Comparison of ENCODE assay signal across 8 cellular contexts in the genomic region with DNA sequence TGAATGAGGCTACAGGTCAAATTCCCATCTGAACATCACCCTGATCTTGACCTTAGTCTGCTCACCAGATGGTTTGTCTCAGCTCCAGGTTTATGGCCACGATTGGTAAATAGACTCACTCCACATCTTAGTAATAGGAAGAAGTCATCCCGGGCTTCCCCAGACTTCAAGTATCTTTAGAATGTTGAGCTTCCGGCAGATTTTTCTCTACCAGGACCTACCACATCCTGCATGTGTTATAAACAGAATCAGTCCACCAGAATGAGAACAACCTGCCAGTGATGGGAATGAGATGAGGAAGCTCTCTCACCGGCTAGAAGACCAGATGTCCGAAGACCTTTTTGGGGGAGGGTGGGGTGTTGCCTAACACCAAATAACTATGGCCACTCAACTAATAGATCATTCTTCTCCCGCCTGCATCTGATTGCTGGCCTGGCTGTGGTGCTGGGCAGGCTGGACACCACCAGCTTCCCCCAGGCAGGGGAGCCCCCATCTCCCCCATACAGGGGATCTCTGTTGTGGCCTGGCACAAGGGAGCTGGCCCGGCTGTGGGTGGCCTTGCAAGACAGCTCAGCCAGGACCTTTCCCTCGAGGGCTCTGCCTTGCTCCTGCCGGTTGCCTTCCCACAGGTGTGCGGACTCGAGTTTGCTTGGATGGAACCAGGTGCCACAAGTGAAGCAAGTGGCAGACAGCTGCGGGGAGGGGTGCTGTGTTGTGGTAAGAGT.
DNase-seq lines count a peak whose midpoint lies in the region; ATAC-seq and TF ChIP-seq lines count a peak whose summit lies in the region.

No MANE protein-coding gene starts in this region.

- CTCF ChIA-PET in CD8-positive, alpha-beta memory T cell (lab: Charles Lee), result no interaction called here

- no peaks in the 10 kb centered on the region for H3K36me3 Mint-ChIP-seq in CD8-positive, alpha-beta memory T cell

- H3K4me3 Mint-ChIP-seq in CD8-positive, alpha-beta memory T cell, result peak overlapping the region in 6 of 7 donors; percentile 14 to 82 (median 44)

- DNase-seq in CD8-positive, alpha-beta memory T cell, result peak in 1 of 5 donors; percentile 24
- peak; percentile 82 for DNase-seq in HT1080 (ENCODE audit: low read depth)
- no peak for DNase-seq in colonic mucosa
- peak; percentile 83 for DNase-seq in non-pigmented ciliary epithelial cell (ENCODE audit: low read depth)
- no peak for DNase-seq in NCI-H774 (lab: John Stamatoyannopoulos, UW)

- peaks cover 55 to 64% (median 61%) of the 10 kb centered on the region in 3 donors for H3K4me1 Mint-ChIP-seq in CD8-positive, alpha-beta memory T cell

- H3K27me3 ChIP-seq in CD8-positive, alpha-beta memory T cell (ENCODE audit: insufficient read depth, low read length, poor library complexity, severe bottlenecking), result peaks cover 53% of the 10 kb centered on the region
- H3K27me3 ChIP-seq in colonic mucosa, result no peaks in the 10 kb centered on the region

- no peak overlapping the region for H3K27ac ChIP-seq in CD8-positive, alpha-beta memory T cell (ENCODE audit: low read depth, low read length)
- H3K27ac ChIP-seq in colonic mucosa, result peak overlapping the region; percentile 77

- no peak for TF ChIP-seq CTCF in colonic mucosa (IDR thresholded peaks at IDR 0.05)

- peak overlapping the region in 4 of 8 donors; percentile 6 to 48 (median 22) for H3K27ac Mint-ChIP-seq in CD8-positive, alpha-beta memory T cell

- no peaks in the 10 kb centered on the region for H3K9me3 ChIP-seq in CD8-positive, alpha-beta memory T cell (ENCODE audit: low read length)
- H3K9me3 ChIP-seq in colonic mucosa, result no peaks in the 10 kb centered on the region

- peaks cover 52 to 87% of the 10 kb centered on the region in 2 donors for H3K27me3 Mint-ChIP-seq in CD8-positive, alpha-beta memory T cell

- H3K4me1 ChIP-seq in CD8-positive, alpha-beta memory T cell (ENCODE audit: insufficient read depth, low read length), result peaks cover 62% of the 10 kb centered on the region
- H3K4me1 ChIP-seq in colonic mucosa, result peaks cover 6% of the 10 kb centered on the region

- POLR2A ChIA-PET in CD8-positive, alpha-beta memory T cell (lab: Charles Lee), result no interaction called here

- peak overlapping the region; percentile 6 for H3K4me3 ChIP-seq in CD8-positive, alpha-beta memory T cell (ENCODE audit: low read length)
- no peak overlapping the region for H3K4me3 ChIP-seq in colonic mucosa

- intact Hi-C loops in colonic mucosa (cut with DNase I), result no loop called here

- ATAC-seq in HG03460 (IDR thresholded peaks at IDR 0.05; ENCODE audit: unreplicated experiment) (no peak), GM18870 (IDR thresholded peaks at IDR 0.05; ENCODE audit: unreplicated experiment) (no peak), HG03175 (IDR thresholded peaks at IDR 0.05; ENCODE audit: unreplicated experiment) (no peak)

- no peaks in the 10 kb centered on the region for H3K9me3 Mint-ChIP-seq in CD8-positive, alpha-beta memory T cell

- no peaks in the 10 kb centered on the region for H3K36me3 ChIP-seq in CD8-positive, alpha-beta memory T cell (ENCODE audit: insufficient read depth, low read length)
- no peaks in the 10 kb centered on the region for H3K36me3 ChIP-seq in colonic mucosa

- H3K9ac ChIP-seq in colonic mucosa (ENCODE audit: low read depth in 2 of 2, low read length in 2 of 2), result no peak overlapping the region

Comparison
In these comparisons a context has a peak if more than half of its experiments do, and no peak if none do; other contexts are left out.
1. DNase-seq: peak in HT1080 (single experiment) and non-pigmented ciliary epithelial cell (single experiment); none in colonic mucosa (single experiment) and NCI-H774 (single experiment).